ENCODE assay signal across 1 cellular context in the genomic region with DNA sequence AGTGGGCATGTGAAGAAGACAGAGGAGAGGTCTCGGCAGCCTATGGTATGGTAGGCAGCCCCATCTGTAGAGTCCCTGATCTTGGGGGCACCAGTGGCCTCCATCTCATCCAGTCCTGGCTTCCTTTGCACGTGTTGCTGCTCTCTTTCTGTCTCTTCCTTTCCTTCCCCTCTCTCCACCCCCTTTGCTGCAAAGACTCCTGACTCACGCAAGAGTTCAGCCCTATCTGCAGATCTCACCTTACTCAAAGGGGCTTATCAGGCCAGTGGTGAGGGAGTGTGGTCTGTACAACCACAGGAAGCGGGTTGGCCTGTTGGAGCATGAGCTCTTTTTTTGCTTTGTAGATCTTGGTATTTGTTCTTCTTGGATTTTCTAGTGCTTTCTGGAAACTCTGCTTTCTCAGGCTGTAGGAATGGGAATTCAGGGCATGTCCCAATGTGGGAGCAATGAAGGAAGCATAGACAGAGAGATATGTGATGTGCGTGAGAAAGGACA.
TF ChIP-seq lines count a peak whose summit lies in the region.

No MANE protein-coding gene starts in this region.

TF ChIP-seq in K562, 482 proteins besides CTCF, POLR2A, EP300 and RAD21 (continued from another document and continues in another):
- peak; percentile 89 for TF ChIP-seq C11orf30 (IDR thresholded peaks at IDR 0.05; ENCODE audit: low read depth)
- peak; percentile 95 for TF ChIP-seq FOSL1 (tag; conservative IDR thresholded peaks at IDR 0.05)
- TF ChIP-seq, protein P1, sequence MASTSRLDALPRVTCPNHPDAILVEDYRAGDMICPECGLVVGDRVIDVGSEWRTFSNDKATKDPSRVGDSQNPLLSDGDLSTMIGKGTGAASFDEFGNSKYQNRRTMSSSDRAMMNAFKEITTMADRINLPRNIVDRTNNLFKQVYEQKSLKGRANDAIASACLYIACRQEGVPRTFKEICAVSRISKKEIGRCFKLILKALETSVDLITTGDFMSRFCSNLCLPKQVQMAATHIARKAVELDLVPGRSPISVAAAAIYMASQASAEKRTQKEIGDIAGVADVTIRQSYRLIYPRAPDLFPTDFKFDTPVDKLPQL (IDR thresholded peaks at IDR 0.05; ENCODE audit: extremely low read depth, insufficient read length): no peak
- peak; percentile 97 for TF ChIP-seq BRD9 (IDR thresholded peaks at IDR 0.05; ENCODE audit: low read depth, partially characterized antibody)
- TF ChIP-seq, protein P2, sequence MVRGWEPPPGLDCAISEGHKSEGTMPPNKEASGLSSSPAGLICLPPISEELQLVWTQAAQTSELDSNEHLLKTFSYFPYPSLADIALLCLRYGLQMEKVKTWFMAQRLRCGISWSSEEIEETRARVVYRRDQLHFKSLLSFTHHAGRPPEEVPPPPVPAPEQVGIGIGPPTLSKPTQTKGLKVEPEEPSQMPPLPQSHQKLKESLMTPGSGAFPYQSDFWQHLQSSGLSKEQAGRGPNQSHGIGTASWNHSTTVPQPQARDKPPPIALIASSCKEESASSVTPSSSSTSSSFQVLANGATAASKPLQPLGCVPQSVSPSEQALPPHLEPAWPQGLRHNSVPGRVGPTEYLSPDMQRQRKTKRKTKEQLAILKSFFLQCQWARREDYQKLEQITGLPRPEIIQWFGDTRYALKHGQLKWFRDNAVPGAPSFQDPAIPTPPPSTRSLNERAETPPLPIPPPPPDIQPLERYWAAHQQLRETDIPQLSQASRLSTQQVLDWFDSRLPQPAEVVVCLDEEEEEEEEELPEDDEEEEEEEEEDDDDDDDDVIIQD (CRISPR knock-in tag; IDR thresholded peaks at IDR 0.05): peak; percentile 63; the same call in 1 of the 2 replicates
- TF ChIP-seq JUND (IDR thresholded peaks at IDR 0.05; ENCODE audit: borderline replicate concordance, low read depth, low read length): peak; percentile 94
- TF ChIP-seq JUND (tag; IDR thresholded peaks at IDR 0.05; ENCODE audit: borderline replicate concordance, low read depth, low read length): peak; percentile 91; the same call in 2 of the 3 replicates
- TF ChIP-seq FOXP1 (CRISPR knock-in tag; IDR thresholded peaks at IDR 0.05): no peak
- no peak for TF ChIP-seq ZNF507 (tag; conservative IDR thresholded peaks at IDR 0.05)
- no peak for TF ChIP-seq RBM39 (optimal IDR thresholded peaks at IDR 0.05; ENCODE audit: low read depth, low read length)
- no peak for TF ChIP-seq FOXJ3 (CRISPR knock-in tag; IDR thresholded peaks at IDR 0.05)
- TF ChIP-seq, protein P3, sequence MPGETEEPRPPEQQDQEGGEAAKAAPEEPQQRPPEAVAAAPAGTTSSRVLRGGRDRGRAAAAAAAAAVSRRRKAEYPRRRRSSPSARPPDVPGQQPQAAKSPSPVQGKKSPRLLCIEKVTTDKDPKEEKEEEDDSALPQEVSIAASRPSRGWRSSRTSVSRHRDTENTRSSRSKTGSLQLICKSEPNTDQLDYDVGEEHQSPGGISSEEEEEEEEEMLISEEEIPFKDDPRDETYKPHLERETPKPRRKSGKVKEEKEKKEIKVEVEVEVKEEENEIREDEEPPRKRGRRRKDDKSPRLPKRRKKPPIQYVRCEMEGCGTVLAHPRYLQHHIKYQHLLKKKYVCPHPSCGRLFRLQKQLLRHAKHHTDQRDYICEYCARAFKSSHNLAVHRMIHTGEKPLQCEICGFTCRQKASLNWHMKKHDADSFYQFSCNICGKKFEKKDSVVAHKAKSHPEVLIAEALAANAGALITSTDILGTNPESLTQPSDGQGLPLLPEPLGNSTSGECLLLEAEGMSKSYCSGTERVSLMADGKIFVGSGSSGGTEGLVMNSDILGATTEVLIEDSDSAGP (CRISPR knock-in tag; IDR thresholded peaks at IDR 0.05): no peak
- TF ChIP-seq EHMT2 (IDR thresholded peaks at IDR 0.05): peak; percentile 92
- TF ChIP-seq, protein P4, sequence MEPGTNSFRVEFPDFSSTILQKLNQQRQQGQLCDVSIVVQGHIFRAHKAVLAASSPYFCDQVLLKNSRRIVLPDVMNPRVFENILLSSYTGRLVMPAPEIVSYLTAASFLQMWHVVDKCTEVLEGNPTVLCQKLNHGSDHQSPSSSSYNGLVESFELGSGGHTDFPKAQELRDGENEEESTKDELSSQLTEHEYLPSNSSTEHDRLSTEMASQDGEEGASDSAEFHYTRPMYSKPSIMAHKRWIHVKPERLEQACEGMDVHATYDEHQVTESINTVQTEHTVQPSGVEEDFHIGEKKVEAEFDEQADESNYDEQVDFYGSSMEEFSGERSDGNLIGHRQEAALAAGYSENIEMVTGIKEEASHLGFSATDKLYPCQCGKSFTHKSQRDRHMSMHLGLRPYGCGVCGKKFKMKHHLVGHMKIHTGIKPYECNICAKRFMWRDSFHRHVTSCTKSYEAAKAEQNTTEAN (CRISPR knock-in tag; IDR thresholded peaks at IDR 0.05): no peak
- peak; percentile 57 for TF ChIP-seq TAF1 (IDR thresholded peaks at IDR 0.05; ENCODE audit: control insufficient read depth, extremely low read depth, insufficient read depth, low read length, severe bottlenecking)
- TF ChIP-seq ZNF586 (CRISPR knock-in tag; conservative IDR thresholded peaks at IDR 0.05): no peak
- no peak for TF ChIP-seq CCAR2 (IDR thresholded peaks at IDR 0.05; ENCODE audit: low read depth, low read length)
- no peak for TF ChIP-seq ZNF140 (CRISPR knock-in tag; IDR thresholded peaks at IDR 0.05)
- TF ChIP-seq SRSF7 (optimal IDR thresholded peaks at IDR 0.05; ENCODE audit: low read depth, low read length): no peak
- TF ChIP-seq HIVEP1 (CRISPR knock-in tag; IDR thresholded peaks at IDR 0.05): 0 out of 2 replicates have a peak, but pooled peaks have one; percentile 74
- peak; percentile 89 for TF ChIP-seq ZNF316 (IDR thresholded peaks at IDR 0.05)
- 0 out of 4 replicates have a peak, but pooled peaks of 1 of the 2 experiments have one; percentile 5 for TF ChIP-seq SIN3A (IDR thresholded peaks at IDR 0.05; ENCODE audit: borderline replicate concordance in 2 of 2, control insufficient read depth in 1 of 2, low read depth in 2 of 2, low read length in 2 of 2)
- TF ChIP-seq, protein P5, sequence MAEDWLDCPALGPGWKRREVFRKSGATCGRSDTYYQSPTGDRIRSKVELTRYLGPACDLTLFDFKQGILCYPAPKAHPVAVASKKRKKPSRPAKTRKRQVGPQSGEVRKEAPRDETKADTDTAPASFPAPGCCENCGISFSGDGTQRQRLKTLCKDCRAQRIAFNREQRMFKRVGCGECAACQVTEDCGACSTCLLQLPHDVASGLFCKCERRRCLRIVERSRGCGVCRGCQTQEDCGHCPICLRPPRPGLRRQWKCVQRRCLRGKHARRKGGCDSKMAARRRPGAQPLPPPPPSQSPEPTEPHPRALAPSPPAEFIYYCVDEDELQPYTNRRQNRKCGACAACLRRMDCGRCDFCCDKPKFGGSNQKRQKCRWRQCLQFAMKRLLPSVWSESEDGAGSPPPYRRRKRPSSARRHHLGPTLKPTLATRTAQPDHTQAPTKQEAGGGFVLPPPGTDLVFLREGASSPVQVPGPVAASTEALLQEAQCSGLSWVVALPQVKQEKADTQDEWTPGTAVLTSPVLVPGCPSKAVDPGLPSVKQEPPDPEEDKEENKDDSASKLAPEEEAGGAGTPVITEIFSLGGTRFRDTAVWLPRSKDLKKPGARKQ (CRISPR knock-in tag; IDR thresholded peaks at IDR 0.05): no peak
- TF ChIP-seq, protein P6, sequence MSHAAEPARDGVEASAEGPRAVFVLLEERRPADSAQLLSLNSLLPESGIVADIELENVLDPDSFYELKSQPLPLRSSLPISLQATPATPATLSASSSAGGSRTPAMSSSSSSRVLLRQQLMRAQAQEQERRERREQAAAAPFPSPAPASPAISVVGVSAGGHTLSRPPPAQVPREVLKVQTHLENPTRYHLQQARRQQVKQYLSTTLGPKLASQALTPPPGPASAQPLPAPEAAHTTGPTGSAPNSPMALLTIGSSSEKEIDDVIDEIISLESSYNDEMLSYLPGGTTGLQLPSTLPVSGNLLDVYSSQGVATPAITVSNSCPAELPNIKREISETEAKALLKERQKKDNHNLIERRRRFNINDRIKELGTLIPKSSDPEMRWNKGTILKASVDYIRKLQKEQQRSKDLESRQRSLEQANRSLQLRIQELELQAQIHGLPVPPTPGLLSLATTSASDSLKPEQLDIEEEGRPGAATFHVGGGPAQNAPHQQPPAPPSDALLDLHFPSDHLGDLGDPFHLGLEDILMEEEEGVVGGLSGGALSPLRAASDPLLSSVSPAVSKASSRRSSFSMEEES (CRISPR knock-in tag; IDR thresholded peaks at IDR 0.05): no peak
- TF ChIP-seq ESRRA (IDR thresholded peaks at IDR 0.05; ENCODE audit: borderline replicate concordance, low read depth): peak; percentile 97; the same call in 1 of the 2 replicates
- peak; percentile 53; the same call in 1 of the 2 replicates for TF ChIP-seq MECOM (CRISPR knock-in tag; IDR thresholded peaks at IDR 0.05)
- TF ChIP-seq, protein P7, sequence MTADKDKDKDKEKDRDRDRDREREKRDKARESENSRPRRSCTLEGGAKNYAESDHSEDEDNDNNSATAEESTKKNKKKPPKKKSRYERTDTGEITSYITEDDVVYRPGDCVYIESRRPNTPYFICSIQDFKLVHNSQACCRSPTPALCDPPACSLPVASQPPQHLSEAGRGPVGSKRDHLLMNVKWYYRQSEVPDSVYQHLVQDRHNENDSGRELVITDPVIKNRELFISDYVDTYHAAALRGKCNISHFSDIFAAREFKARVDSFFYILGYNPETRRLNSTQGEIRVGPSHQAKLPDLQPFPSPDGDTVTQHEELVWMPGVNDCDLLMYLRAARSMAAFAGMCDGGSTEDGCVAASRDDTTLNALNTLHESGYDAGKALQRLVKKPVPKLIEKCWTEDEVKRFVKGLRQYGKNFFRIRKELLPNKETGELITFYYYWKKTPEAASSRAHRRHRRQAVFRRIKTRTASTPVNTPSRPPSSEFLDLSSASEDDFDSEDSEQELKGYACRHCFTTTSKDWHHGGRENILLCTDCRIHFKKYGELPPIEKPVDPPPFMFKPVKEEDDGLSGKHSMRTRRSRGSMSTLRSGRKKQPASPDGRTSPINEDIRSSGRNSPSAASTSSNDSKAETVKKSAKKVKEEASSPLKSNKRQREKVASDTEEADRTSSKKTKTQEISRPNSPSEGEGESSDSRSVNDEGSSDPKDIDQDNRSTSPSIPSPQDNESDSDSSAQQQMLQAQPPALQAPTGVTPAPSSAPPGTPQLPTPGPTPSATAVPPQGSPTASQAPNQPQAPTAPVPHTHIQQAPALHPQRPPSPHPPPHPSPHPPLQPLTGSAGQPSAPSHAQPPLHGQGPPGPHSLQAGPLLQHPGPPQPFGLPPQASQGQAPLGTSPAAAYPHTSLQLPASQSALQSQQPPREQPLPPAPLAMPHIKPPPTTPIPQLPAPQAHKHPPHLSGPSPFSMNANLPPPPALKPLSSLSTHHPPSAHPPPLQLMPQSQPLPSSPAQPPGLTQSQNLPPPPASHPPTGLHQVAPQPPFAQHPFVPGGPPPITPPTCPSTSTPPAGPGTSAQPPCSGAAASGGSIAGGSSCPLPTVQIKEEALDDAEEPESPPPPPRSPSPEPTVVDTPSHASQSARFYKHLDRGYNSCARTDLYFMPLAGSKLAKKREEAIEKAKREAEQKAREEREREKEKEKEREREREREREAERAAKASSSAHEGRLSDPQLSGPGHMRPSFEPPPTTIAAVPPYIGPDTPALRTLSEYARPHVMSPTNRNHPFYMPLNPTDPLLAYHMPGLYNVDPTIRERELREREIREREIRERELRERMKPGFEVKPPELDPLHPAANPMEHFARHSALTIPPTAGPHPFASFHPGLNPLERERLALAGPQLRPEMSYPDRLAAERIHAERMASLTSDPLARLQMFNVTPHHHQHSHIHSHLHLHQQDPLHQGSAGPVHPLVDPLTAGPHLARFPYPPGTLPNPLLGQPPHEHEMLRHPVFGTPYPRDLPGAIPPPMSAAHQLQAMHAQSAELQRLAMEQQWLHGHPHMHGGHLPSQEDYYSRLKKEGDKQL (CRISPR knock-in tag; IDR thresholded peaks at IDR 0.05; ENCODE audit: borderline replicate concordance): no peak
- TF ChIP-seq, protein P8, sequence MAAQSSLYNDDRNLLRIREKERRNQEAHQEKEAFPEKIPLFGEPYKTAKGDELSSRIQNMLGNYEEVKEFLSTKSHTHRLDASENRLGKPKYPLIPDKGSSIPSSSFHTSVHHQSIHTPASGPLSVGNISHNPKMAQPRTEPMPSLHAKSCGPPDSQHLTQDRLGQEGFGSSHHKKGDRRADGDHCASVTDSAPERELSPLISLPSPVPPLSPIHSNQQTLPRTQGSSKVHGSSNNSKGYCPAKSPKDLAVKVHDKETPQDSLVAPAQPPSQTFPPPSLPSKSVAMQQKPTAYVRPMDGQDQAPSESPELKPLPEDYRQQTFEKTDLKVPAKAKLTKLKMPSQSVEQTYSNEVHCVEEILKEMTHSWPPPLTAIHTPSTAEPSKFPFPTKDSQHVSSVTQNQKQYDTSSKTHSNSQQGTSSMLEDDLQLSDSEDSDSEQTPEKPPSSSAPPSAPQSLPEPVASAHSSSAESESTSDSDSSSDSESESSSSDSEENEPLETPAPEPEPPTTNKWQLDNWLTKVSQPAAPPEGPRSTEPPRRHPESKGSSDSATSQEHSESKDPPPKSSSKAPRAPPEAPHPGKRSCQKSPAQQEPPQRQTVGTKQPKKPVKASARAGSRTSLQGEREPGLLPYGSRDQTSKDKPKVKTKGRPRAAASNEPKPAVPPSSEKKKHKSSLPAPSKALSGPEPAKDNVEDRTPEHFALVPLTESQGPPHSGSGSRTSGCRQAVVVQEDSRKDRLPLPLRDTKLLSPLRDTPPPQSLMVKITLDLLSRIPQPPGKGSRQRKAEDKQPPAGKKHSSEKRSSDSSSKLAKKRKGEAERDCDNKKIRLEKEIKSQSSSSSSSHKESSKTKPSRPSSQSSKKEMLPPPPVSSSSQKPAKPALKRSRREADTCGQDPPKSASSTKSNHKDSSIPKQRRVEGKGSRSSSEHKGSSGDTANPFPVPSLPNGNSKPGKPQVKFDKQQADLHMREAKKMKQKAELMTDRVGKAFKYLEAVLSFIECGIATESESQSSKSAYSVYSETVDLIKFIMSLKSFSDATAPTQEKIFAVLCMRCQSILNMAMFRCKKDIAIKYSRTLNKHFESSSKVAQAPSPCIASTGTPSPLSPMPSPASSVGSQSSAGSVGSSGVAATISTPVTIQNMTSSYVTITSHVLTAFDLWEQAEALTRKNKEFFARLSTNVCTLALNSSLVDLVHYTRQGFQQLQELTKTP (IDR thresholded peaks at IDR 0.05; ENCODE audit: low read depth in 1 of 2, partially characterized antibody in 2 of 2): peak; percentile 72 to 90
- TF ChIP-seq MED1 (CRISPR knock-in tag; IDR thresholded peaks at IDR 0.05; ENCODE audit: borderline replicate concordance): no peak
- TF ChIP-seq, protein P9, sequence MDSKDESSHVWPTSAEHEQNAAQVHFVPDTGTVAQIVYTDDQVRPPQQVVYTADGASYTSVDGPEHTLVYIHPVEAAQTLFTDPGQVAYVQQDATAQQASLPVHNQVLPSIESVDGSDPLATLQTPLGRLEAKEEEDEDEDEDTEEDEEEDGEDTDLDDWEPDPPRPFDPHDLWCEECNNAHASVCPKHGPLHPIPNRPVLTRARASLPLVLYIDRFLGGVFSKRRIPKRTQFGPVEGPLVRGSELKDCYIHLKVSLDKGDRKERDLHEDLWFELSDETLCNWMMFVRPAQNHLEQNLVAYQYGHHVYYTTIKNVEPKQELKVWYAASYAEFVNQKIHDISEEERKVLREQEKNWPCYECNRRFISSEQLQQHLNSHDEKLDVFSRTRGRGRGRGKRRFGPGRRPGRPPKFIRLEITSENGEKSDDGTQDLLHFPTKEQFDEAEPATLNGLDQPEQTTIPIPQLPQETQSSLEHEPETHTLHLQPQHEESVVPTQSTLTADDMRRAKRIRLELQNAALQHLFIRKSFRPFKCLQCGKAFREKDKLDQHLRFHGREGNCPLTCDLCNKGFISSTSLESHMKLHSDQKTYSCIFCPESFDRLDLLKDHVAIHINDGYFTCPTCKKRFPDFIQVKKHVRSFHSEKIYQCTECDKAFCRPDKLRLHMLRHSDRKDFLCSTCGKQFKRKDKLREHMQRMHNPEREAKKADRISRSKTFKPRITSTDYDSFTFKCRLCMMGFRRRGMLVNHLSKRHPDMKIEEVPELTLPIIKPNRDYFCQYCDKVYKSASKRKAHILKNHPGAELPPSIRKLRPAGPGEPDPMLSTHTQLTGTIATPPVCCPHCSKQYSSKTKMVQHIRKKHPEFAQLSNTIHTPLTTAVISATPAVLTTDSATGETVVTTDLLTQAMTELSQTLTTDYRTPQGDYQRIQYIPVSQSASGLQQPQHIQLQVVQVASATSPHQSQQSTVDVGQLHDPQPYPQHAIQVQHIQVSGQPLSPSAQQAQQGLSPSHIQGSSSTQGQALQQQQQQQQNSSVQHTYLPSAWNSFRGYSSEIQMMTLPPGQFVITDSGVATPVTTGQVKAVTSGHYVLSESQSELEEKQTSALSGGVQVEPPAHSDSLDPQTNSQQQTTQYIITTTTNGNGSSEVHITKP (IDR thresholded peaks at IDR 0.05; ENCODE audit: partially characterized antibody): no peak
